12 cellular contexts compared by ENCODE assay signal in the genomic region with DNA sequence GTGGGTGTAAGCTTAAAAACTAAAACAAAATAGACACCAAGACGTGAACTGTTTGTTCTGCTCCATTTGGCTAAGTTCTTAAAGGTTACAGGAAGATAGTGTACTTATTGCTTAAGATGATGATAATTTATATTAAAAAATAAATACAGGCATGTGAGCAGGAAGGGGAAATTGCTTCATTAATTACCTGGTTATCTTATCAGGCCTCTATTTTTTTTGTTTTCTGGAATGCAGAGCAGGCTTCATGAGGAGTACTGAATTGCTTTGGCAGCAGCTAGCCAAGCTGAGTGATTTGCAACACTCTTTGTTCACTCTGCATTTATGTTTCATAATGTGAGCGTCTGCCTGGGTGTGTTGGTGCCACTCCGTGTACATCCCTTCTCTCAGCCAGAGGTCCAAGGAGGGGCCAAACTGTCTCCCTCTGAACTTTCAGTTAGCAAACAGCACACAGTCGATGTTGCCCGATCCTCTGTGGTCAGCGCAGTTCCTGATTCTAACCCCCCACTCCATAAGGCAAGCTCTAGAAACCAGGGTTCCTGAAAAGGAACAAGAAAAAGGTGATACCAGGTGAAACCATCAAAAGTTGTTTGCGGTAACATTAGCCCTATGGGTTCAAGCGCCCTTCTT.
A peak's percentile ranks its signal among the peaks of the same experiment; 100 is the strongest.
DNase-seq lines count a peak whose midpoint lies in the region; ATAC-seq and TF ChIP-seq lines count a peak whose summit lies in the region.
"Had no signal": no experiment of that assay in that cellular context is flagged by ENCODE, and none has a peak within 500 bp of the region (broad histone marks: within the 10 kb centered on the region; RNA-seq: fewer than 3 reads in every experiment).

No MANE protein-coding gene starts in this region.

- peak overlapping the region in 1 of 3 donors; percentile 11 for H3K27ac ChIP-seq in right lobe of liver
- H3K27ac ChIP-seq in suprapubic skin, result peak overlapping the region; percentile 32

- DNase-seq in NCI-H69 (lab: John Stamatoyannopoulos, UW) (peak; percentile 20), dermis blood vessel endothelial cell (peak; percentile 12), right lobe of liver (no peak), suprapubic skin (ENCODE audit: low spot score in 2 of 2) (peak in 1 of 2 donors; percentile 54), NCI-H1694 treated with DMSO at 0.1 percent for 48 hours (lab: John Stamatoyannopoulos, UW) (no peak), iPS-NIHi7 (ENCODE audit: extremely low spot score) (no peak), anterior cingulate cortex (lab: John Stamatoyannopoulos, UW) (no peak)
- DNase-seq: activated T-cell treated with anti-CD3 and anti-CD28 coated beads, Interleukin-2, amount 50 U/mL, for 4 hours; NCI-H510A treated with DMSO at 0.1 percent for 48 hours; stimulated activated CD4-positive, alpha-beta T cell treated with anti-CD3 and anti-CD28 coated beads, Interleukin-2, amount 100 ng/mL, for 24 hours had no signal

- WGBS in right lobe of liver (ENCODE audit: insufficient coverage, low coverage, low lambda C conversion rate, missing lambda C conversion rate), result 24% methylated on average over 8 of the region's 8 CpGs
- 59% methylated on average over 8 of the region's 8 CpGs for WGBS in suprapubic skin

- TF ChIP-seq CTCF in right lobe of liver (IDR thresholded peaks at IDR 0.05) (no peak), suprapubic skin (IDR thresholded peaks at IDR 0.05) (no peak)

- H3K4me1 ChIP-seq in right lobe of liver (no peaks in the 10 kb centered on the region), suprapubic skin (peaks cover 11% of the 10 kb centered on the region)

- H3K36me3 ChIP-seq in right lobe of liver (no peaks in the 10 kb centered on the region), suprapubic skin (no peaks in the 10 kb centered on the region)
- H3K36me3 ChIP-seq: thoracic aorta had no signal

- peak; percentile 39 to 68 (median 58) for ATAC-seq in right lobe of liver
- ATAC-seq in HG02610 (IDR thresholded peaks at IDR 0.05; ENCODE audit: unreplicated experiment), result no peak
- ATAC-seq: activated T-cell treated with anti-CD3 and anti-CD28 coated beads, Interleukin-2, amount 50 U/mL, for 4 hours had no signal

- H3K9me3 ChIP-seq in right lobe of liver, result no peaks in the 10 kb centered on the region
- H3K9me3 ChIP-seq in suprapubic skin, result no peaks in the 10 kb centered on the region
- H3K9me3 ChIP-seq: thoracic aorta had no signal

- TF ChIP-seq POLR2A in right lobe of liver (IDR thresholded peaks at IDR 0.05) (no peak), suprapubic skin (IDR thresholded peaks at IDR 0.05) (no peak)

- no peak for TF ChIP-seq EP300 in suprapubic skin (IDR thresholded peaks at IDR 0.05)

- no peak overlapping the region for H3K4me3 ChIP-seq in right lobe of liver
- no peak overlapping the region for H3K4me3 ChIP-seq in suprapubic skin
- H3K4me3 ChIP-seq: thoracic aorta had no signal

- intact Hi-C loops in right lobe of liver (cut with DNase I), result no loop called here

- H3K27me3 ChIP-seq in right lobe of liver, result no peaks in the 10 kb centered on the region
- H3K27me3 ChIP-seq in suprapubic skin, result no peaks in the 10 kb centered on the region

Comparison
In these comparisons a context has a peak if more than half of its experiments do, and no peak if none do; other contexts are left out.
1. DNase-seq: peak in NCI-H69 (single experiment) and dermis blood vessel endothelial cell (single experiment); none in right lobe of liver (0 of 3), NCI-H1694 treated with DMSO at 0.1 percent for 48 hours (single experiment), iPS-NIHi7 (single experiment) and anterior cingulate cortex (0 of 58).